Comparison of ENCODE assay signal across 1 cellular context in genomic region chr7:25882151-25882773, GRCh38.
TF ChIP-seq lines count a peak whose summit lies in the region.

No MANE protein-coding gene starts in this region.

TF ChIP-seq in HEK293, 187 proteins besides CTCF, POLR2A, EP300 and RAD21 (continued from another document):
- TF ChIP-seq ZNF621 (tag by site-specific recombination; IDR thresholded peaks at IDR 0.05) (no peak), ZNF664 (tag by site-specific recombination; IDR thresholded peaks at IDR 0.05) (no peak), TSHZ1 (tag by site-specific recombination; IDR thresholded peaks at IDR 0.05; ENCODE audit: borderline replicate concordance) (peak; percentile 68), ZNF610 (tag by site-specific recombination; IDR thresholded peaks at IDR 0.05; ENCODE audit: borderline replicate concordance) (peak; percentile 38; the same call in 1 of the 2 replicates)
TF ChIP-seq in HEK293: peak in this region for 44.
